9 cellular contexts compared by ENCODE assay signal in the genomic region with DNA sequence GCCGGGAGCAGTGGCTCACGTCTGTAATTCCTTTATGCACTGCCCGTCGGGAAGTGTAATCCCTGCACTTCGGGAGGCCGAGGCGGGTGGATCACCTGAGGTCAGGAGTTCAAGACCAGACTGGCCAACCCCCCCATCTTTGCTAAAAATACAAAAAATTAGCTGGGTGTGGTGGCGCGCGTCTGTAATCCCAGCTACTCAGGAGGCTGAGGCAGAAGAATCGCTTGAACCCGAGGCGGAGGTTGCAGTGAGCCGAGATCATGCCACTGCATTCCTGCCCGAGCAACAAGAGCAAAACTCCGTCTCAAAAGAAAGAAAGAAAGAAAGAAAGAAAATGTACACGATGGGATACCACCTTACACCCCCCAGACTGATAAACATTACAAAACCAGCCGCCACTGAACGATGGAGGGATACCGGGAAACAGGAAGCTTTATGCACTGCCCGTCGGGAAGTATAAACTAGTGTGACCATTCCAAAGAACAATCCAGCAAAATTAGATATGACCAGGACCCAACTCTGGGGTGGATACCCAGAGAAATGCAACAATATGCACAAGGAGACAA. TPM values are rescaled to one million over a fixed set of nuclear protein-coding genes. Genes with fewer than 3 reads are reported as not detected.
DNase-seq lines count a peak whose midpoint lies in the region; ATAC-seq, FAIRE-seq and TF ChIP-seq lines count a peak whose summit lies in the region.
"Had no signal": no experiment of that assay in that cellular context is flagged by ENCODE, and none has a peak within 500 bp of the region (broad histone marks: within the 10 kb centered on the region; RNA-seq: fewer than 3 reads in every experiment).

No MANE protein-coding gene starts in this region.

- no peak for DNase-seq in activated T-cell treated with anti-CD3 and anti-CD28 coated beads, Interleukin-2, amount 50 U/mL, for 24 hours
- no peak for DNase-seq in activated T-cell treated with anti-CD3 and anti-CD28 coated beads for 4 hours
- no peak for DNase-seq in GM12878 (ENCODE audit: low read depth, low spot score)
- no peak for DNase-seq in lower lobe of right lung
- DNase-seq in tibial nerve (ENCODE audit: low spot score in 2 of 2) = no peak
- DNase-seq in D721Med (ENCODE audit: insufficient read length, low spot score) = no peak
- DNase-seq in HUDEP-2 (lab: John Stamatoyannopoulos, UW; ENCODE audit: unreplicated experiment in 76 of 76) = no peak
- no peak for DNase-seq in T1000 (lab: John Stamatoyannopoulos, UW)

- TF ChIP-seq CTCF in GM12878 (IDR thresholded peaks at IDR 0.05 in 2 of 3, conservative IDR thresholded peaks at IDR 0.05 in 1 of 3; ENCODE audit: control insufficient read depth in 2 of 3, extremely low read depth in 1 of 3, insufficient read depth in 1 of 3, low read depth in 3 of 3, low read length in 3 of 3) (no peak), lower lobe of right lung (IDR thresholded peaks at IDR 0.05) (no peak), tibial nerve (IDR thresholded peaks at IDR 0.05) (no peak), D721Med (IDR thresholded peaks at IDR 0.05; ENCODE audit: insufficient read depth, missing control alignments) (no peak)

- WGBS in GM12878 (ENCODE audit: insufficient coverage, insufficient replicate concordance, low lambda C conversion rate, missing lambda C conversion rate) = 73% methylated on average over 22 of the region's 22 CpGs
- 15 to 23% methylated on average over 22 of the region's 22 CpGs for WGBS in tibial nerve, 2 donors

- peak overlapping the region; percentile 96 for H3K4me3 Mint-ChIP-seq in activated T-cell treated with anti-CD3 and anti-CD28 coated beads, Interleukin-2, amount 50 U/mL, for 24 hours

- no peaks in the 10 kb centered on the region for H3K27me3 ChIP-seq in GM12878 (replicated peaks in 1 of 2; ENCODE audit: control insufficient read depth in 2 of 2, insufficient read depth in 2 of 2, low read length in 1 of 2)
- no peaks in the 10 kb centered on the region for H3K27me3 ChIP-seq in lower lobe of right lung (ENCODE audit: low read depth)
- no peaks in the 10 kb centered on the region for H3K27me3 ChIP-seq in tibial nerve

- SMC1A ChIA-PET in GM12878 (lab: Charles Lee; ENCODE audit: uncharacterized antibody, unreplicated experiment) = no interaction called here

- peak overlapping the region; percentile 94 for H3K27ac Mint-ChIP-seq in activated T-cell treated with anti-CD3 and anti-CD28 coated beads, Interleukin-2, amount 50 U/mL, for 24 hours

- H3K4me2 ChIP-seq in GM12878 (ENCODE audit: control insufficient read depth, insufficient read depth) = peak overlapping the region; percentile 77

- peaks cover 17% of the 10 kb centered on the region for H3K79me2 ChIP-seq in GM12878 (ENCODE audit: control insufficient read depth, insufficient read depth, low read length)

- H4K20me1 ChIP-seq in GM12878 (ENCODE audit: control insufficient read depth, insufficient read depth) = no peaks in the 10 kb centered on the region

- peak overlapping the region; percentile 90 for H2AFZ ChIP-seq in GM12878 (ENCODE audit: control insufficient read depth, low read depth, low read length)

- H3K27ac ChIP-seq in GM12878 (ENCODE audit: control insufficient read depth, insufficient read depth) (no peak overlapping the region), lower lobe of right lung (peak overlapping the region; percentile 84), tibial nerve (peak overlapping the region in 3 of 4 donors; percentile 86 to 92 (median 90))

- no peak for FAIRE-seq in GM12878 (lab: Jason Lieb, UNC)
- no peak for FAIRE-seq in D721Med (lab: Jason Lieb, UNC)
- FAIRE-seq: endometrium had no signal

- H3K4me1 Mint-ChIP-seq in activated T-cell treated with anti-CD3 and anti-CD28 coated beads, Interleukin-2, amount 50 U/mL, for 24 hours (ENCODE audit: low read depth) = peaks cover 42% of the 10 kb centered on the region

- peaks cover 48% of the 10 kb centered on the region for H3K36me3 Mint-ChIP-seq in activated T-cell treated with anti-CD3 and anti-CD28 coated beads, Interleukin-2, amount 50 U/mL, for 24 hours (ENCODE audit: low read depth)

- CTCF ChIA-PET in GM12878 (lab: Yijun Ruan, JAX) = interaction anchor here (0.8 to 1.2 kb wide), 2 partner anchors 9 to 24 kb away, joined by 3 read pairs; no protein-coding TSS in a partner anchor

- intact Hi-C loops in GM12878 (cut with micrococcal nuclease; ENCODE audit: unreplicated experiment) (no loop called here), lower lobe of right lung (cut with DNase I) (no loop called here)

- ATAC-seq in GM12878 = no peak
- ATAC-seq in lower lobe of right lung = no peak

- no peaks in the 10 kb centered on the region for H3K9me3 ChIP-seq in GM12878 (replicated peaks; ENCODE audit: control insufficient read depth, insufficient read depth, low read length)
- no peaks in the 10 kb centered on the region for H3K9me3 ChIP-seq in lower lobe of right lung
- no peaks in the 10 kb centered on the region for H3K9me3 ChIP-seq in tibial nerve

- POLR2A ChIA-PET in GM12878 (lab: Charles Lee) = no interaction called here

- H3K36me3 ChIP-seq in GM12878 (ENCODE audit: control insufficient read depth in 2 of 2, insufficient read depth in 2 of 2, low read length in 1 of 2) = peaks cover 0 to 1% of the 10 kb centered on the region in 2 experiments; a peak in 3 of 4 replicates
- peaks cover 27% of the 10 kb centered on the region for H3K36me3 ChIP-seq in lower lobe of right lung
- peaks cover 0 to 25% (median 14%) of the 10 kb centered on the region in 3 donors for H3K36me3 ChIP-seq in tibial nerve

- TF ChIP-seq EP300 in GM12878 (IDR thresholded peaks at IDR 0.05; ENCODE audit: borderline replicate concordance in 1 of 2, control insufficient read depth in 1 of 2, low read depth in 2 of 2, low read length in 2 of 2) (no peak), tibial nerve (IDR thresholded peaks at IDR 0.05) (no peak)

- TF ChIP-seq POLR2A in GM12878 (IDR thresholded peaks at IDR 0.05; ENCODE audit: low read depth, low read length) (no peak), tibial nerve (IDR thresholded peaks at IDR 0.05) (no peak)

- RAD21 ChIA-PET in GM12878 (lab: Charles Lee; ENCODE audit: unreplicated experiment) = no interaction called here

- BruUV-seq in GM12878 (replicated peaks; lab: Mats Ljungman, UMichigan) = no TSS peak

- in situ Hi-C loops in GM12878 (cut with MboI) = no loop called here

- no peaks in the 10 kb centered on the region for H3K4me1 ChIP-seq in GM12878 (ENCODE audit: control insufficient read depth, insufficient read depth, low read length)
- H3K4me1 ChIP-seq in lower lobe of right lung = peaks cover 18% of the 10 kb centered on the region
- H3K4me1 ChIP-seq in tibial nerve = peaks cover 0 to 24% (median 4%) of the 10 kb centered on the region in 4 donors

- no peak for TF ChIP-seq RAD21 in GM12878 (IDR thresholded peaks at IDR 0.05; ENCODE audit: insufficient read depth, low read depth, low read length)

- no peaks in the 10 kb centered on the region for H3K27me3 Mint-ChIP-seq in activated T-cell treated with anti-CD3 and anti-CD28 coated beads, Interleukin-2, amount 50 U/mL, for 24 hours

- H3K4me3 ChIP-seq in GM12878 = peak overlapping the region; percentile 93
- peak overlapping the region; percentile 86 for H3K4me3 ChIP-seq in lower lobe of right lung
- peak overlapping the region; percentile 66 to 87 (median 84) for H3K4me3 ChIP-seq in tibial nerve

- no peaks in the 10 kb centered on the region for H3K9me3 Mint-ChIP-seq in activated T-cell treated with anti-CD3 and anti-CD28 coated beads, Interleukin-2, amount 50 U/mL, for 24 hours

- peak overlapping the region; percentile 79 for H3K9ac ChIP-seq in GM12878 (ENCODE audit: control insufficient read depth, insufficient read depth, low read length)

TF ChIP-seq in GM12878, 131 proteins besides CTCF, POLR2A, EP300 and RAD21 (continues in another document):
- TF ChIP-seq RB1 (IDR thresholded peaks at IDR 0.05; ENCODE audit: borderline replicate concordance) (no peak), MTA3 (IDR thresholded peaks at IDR 0.05; ENCODE audit: borderline replicate concordance, low read length) (no peak)

RNA-seq across cellular contexts. Expression of gene ABCD4, which starts 1.1 kb away (rescaled TPM):
- total RNA-seq in GM12878 (2013; cell fraction: nucleolus; rRNA removed) = 133 and 139 TPM in 2 replicates
- total RNA-seq in GM12878 (2014; rRNA removed) (26.4 and 30.0 TPM in 2 replicates), GM12878 (2014; rRNA removed; fragmentation: Illumina TruSeq; extraction: Trizol) (12.3 and 12.9 TPM in 2 replicates), GM12878 (2021) (26.1 and 29.5 TPM in 2 replicates), lower lobe of right lung (53.3 TPM), tibial nerve (10 to 100 TPM; 66.0 to 80.6 (median 73.3) TPM)
- 16.1 TPM for polyA plus RNA-seq in GM12878 (2011; ENCODE audit: low read depth)
- polyA plus RNA-seq in GM12878 (2011; rRNA removed) (14.4 and 17.9 TPM in 2 replicates), GM12878 (2014; fragmentation: Illumina TruSeq; extraction: Trizol) (12.9 and 22.5 TPM in 2 replicates), GM12878 (2014; fragmentation: Nextera tagmentation; extraction: Ambion mirVana) (1 to 10 TPM; 5.7 to 6.2 TPM), GM12878 (2014; rRNA removed) (24.2 and 29.0 TPM in 2 replicates), GM12878 (2016; fragmentation: Nextera tagmentation; extraction: Ambion mirVana) (10 to 100 TPM; 24.2 to 24.7 TPM)
- 25.2 and 27.1 TPM in 2 replicates for polyA plus RNA-seq in GM12878 (2011; cell fraction: cytosol; rRNA removed)
- polyA plus RNA-seq in GM12878 (2011; cell fraction: nucleus; rRNA removed) = 134 and 154 TPM in 2 replicates
- polyA plus RNA-seq in GM12878 (2012) = 24.0 and 32.0 TPM in 2 replicates
- 26.9 and 29.8 TPM in 2 replicates for polyA minus RNA-seq in GM12878 (2011; rRNA and poly(A)+ RNA removed)
- 11.2 and 15.0 TPM in 2 replicates for polyA minus RNA-seq in GM12878 (2011; cell fraction: cytosol; rRNA and poly(A)+ RNA removed)
- 42.8 and 71.7 TPM in 2 replicates for polyA minus RNA-seq in GM12878 (2011; cell fraction: nucleus; rRNA and poly(A)+ RNA removed)

RNA-seq across cellular contexts. Expression of gene VRTN, which starts 46.6 kb away (rescaled TPM):
- total RNA-seq in GM12878 (2013; cell fraction: nucleolus; rRNA removed) = not detected in 2 replicates
- total RNA-seq in GM12878 (2014; rRNA removed) (not detected in 2 replicates), GM12878 (2014; rRNA removed; fragmentation: Illumina TruSeq; extraction: Trizol) (not detected in 2 replicates), GM12878 (2021) (0.05 and 0.31 TPM in 2 replicates), lower lobe of right lung (not detected), tibial nerve (not detected)
- not detected for polyA plus RNA-seq in GM12878 (2011; ENCODE audit: low read depth)
- polyA plus RNA-seq in GM12878 (2011; rRNA removed) (not detected in 2 replicates), GM12878 (2014; fragmentation: Illumina TruSeq; extraction: Trizol) (not detected in 2 replicates), GM12878 (2014; fragmentation: Nextera tagmentation; extraction: Ambion mirVana) (not detected), GM12878 (2014; rRNA removed) (not detected in 2 replicates), GM12878 (2016; fragmentation: Nextera tagmentation; extraction: Ambion mirVana) (not detected)
- 0.01 TPM in 1 of 2 replicates, not detected in the other for polyA plus RNA-seq in GM12878 (2011; cell fraction: cytosol; rRNA removed)
- polyA plus RNA-seq in GM12878 (2011; cell fraction: nucleus; rRNA removed) = not detected in 2 replicates
- not detected in 2 replicates for polyA plus RNA-seq in GM12878 (2012)
- polyA minus RNA-seq in GM12878 (2011; rRNA and poly(A)+ RNA removed) = not detected in 2 replicates
- polyA minus RNA-seq in GM12878 (2011; cell fraction: cytosol; rRNA and poly(A)+ RNA removed) = not detected in 2 replicates
- polyA minus RNA-seq in GM12878 (2011; cell fraction: nucleus; rRNA and poly(A)+ RNA removed) = not detected in 2 replicates
